In genomic region chr3:149417174-149417573, GRCh38 we compare ENCODE assay signal across 17 cellular contexts. TPM values are rescaled to one million over a fixed set of nuclear protein-coding genes. Genes with fewer than 3 reads are reported as not detected.
DNase-seq lines count a peak whose midpoint lies in the region; ATAC-seq and TF ChIP-seq lines count a peak whose summit lies in the region.
"Had no signal": no experiment of that assay in that cellular context is flagged by ENCODE, and none has a peak within 500 bp of the region (broad histone marks: within the 10 kb centered on the region; RNA-seq: fewer than 3 reads in every experiment).

No MANE protein-coding gene starts in this region.

- TF ChIP-seq POLR2A in GM18505 (IDR thresholded peaks at IDR 0.05; ENCODE audit: borderline replicate concordance, extremely low read depth, insufficient read depth, insufficient read length), result no peak

- H3K9me3 ChIP-seq in mammary epithelial cell (replicated peaks; ENCODE audit: insufficient read depth, low read length), result no peaks in the 10 kb centered on the region
- H3K9me3 ChIP-seq: BLaER1 treated with 17β-estradiol and CSF1 and Interleukin-3, amounts not matched to agents 10 nM and 100 nM; breast epithelium; ovary; testis had no signal

- no peaks in the 10 kb centered on the region for H4K20me1 ChIP-seq in mammary epithelial cell (ENCODE audit: insufficient read depth, low read length)
- H4K20me1 ChIP-seq: BLaER1 treated with 17β-estradiol and CSF1 and Interleukin-3, amounts not matched to agents 10 nM and 100 nM had no signal

- H3K4me3 ChIP-seq in mammary epithelial cell (replicated peaks in 1 of 3; ENCODE audit: insufficient read depth in 1 of 3, low read depth in 2 of 3, low read length in 3 of 3), result no peak overlapping the region
- H3K4me3 ChIP-seq: BLaER1 treated with 17β-estradiol and CSF1 and Interleukin-3, amounts not matched to agents 10 nM and 100 nM; breast epithelium; ovary; testis had no signal

- H3K27me3 ChIP-seq in mammary epithelial cell (ENCODE audit: insufficient read depth, low read length), result no peaks in the 10 kb centered on the region
- H3K27me3 ChIP-seq: BLaER1 treated with 17β-estradiol and CSF1 and Interleukin-3, amounts not matched to agents 10 nM and 100 nM; breast epithelium; ovary; testis had no signal

- ATAC-seq in GM18505 (IDR thresholded peaks at IDR 0.05; ENCODE audit: unreplicated experiment) (peak; percentile 87), GM21367 (IDR thresholded peaks at IDR 0.05; ENCODE audit: unreplicated experiment) (peak; percentile 72), HG02981 (IDR thresholded peaks at IDR 0.05; ENCODE audit: unreplicated experiment) (peak; percentile 86)
- ATAC-seq: left colon had no signal

- no peaks in the 10 kb centered on the region for H3K36me3 ChIP-seq in mammary epithelial cell (ENCODE audit: insufficient read depth, low read length)
- H3K36me3 ChIP-seq: BLaER1 treated with 17β-estradiol and CSF1 and Interleukin-3, amounts not matched to agents 10 nM and 100 nM; breast epithelium; ovary had no signal

- BruUV-seq in mammary epithelial cell (replicated peaks; lab: Mats Ljungman, UMichigan), result no TSS peak

- no peak overlapping the region for H3K9ac ChIP-seq in mammary epithelial cell (ENCODE audit: insufficient read depth, low read length)
- H3K9ac ChIP-seq: BLaER1 treated with 17β-estradiol and CSF1 and Interleukin-3, amounts not matched to agents 10 nM and 100 nM had no signal

- H3K4me1 ChIP-seq in mammary epithelial cell (ENCODE audit: insufficient read depth, low read length), result no peaks in the 10 kb centered on the region
- H3K4me1 ChIP-seq: breast epithelium had no signal

- intact Hi-C loops in mammary epithelial cell (cut with micrococcal nuclease), result no loop called here

- no peaks in the 10 kb centered on the region for H3K79me2 ChIP-seq in mammary epithelial cell (ENCODE audit: insufficient read depth, low read length)

- TF ChIP-seq CTCF in mammary epithelial cell (conservative IDR thresholded peaks at IDR 0.05 in 1 of 2, IDR thresholded peaks at IDR 0.05 in 1 of 2; ENCODE audit: extremely low read depth in 1 of 2, insufficient read depth in 1 of 2, low read depth in 1 of 2, low read length in 2 of 2), result no peak

- no peak overlapping the region for H2AFZ ChIP-seq in mammary epithelial cell (ENCODE audit: low read depth, low read length)

- DNase-seq in NCI-H526 treated with DMSO at 0.1 percent for 48 hours (lab: John Stamatoyannopoulos, UW), result peak; percentile 82
- DNase-seq in anterior cingulate cortex (lab: John Stamatoyannopoulos, UW), result no peak
- DNase-seq in DMS 273 (lab: John Stamatoyannopoulos, UW; ENCODE audit: unreplicated experiment), result no peak
- no peak for DNase-seq in mammary epithelial cell
- DNase-seq in OCI-M2 (lab: John Stamatoyannopoulos, UW; ENCODE audit: unreplicated experiment), result no peak
- DNase-seq: activated T-cell treated with anti-CD3 and anti-CD28 coated beads for 4 hours; left colon; NCI-H146; ovary; stimulated activated CD4-positive, alpha-beta T cell treated with anti-CD3 and anti-CD28 coated beads, Interleukin-4, amount 100 ng/mL, for 4 hours; testis had no signal

- in situ Hi-C loops in mammary epithelial cell (cut with MboI; ENCODE audit: low sequenced_read_pairs in 2 of 2), result no loop called here

- no peak overlapping the region for H3K4me2 ChIP-seq in mammary epithelial cell (ENCODE audit: insufficient read depth, low read depth, low read length)
- H3K4me2 ChIP-seq: BLaER1 treated with 17β-estradiol and CSF1 and Interleukin-3, amounts not matched to agents 10 nM and 100 nM had no signal

- CTCF ChIA-PET in mammary epithelial cell (lab: Charles Lee; ENCODE audit: low non-redundant PET), result no interaction called here

- WGBS in mammary epithelial cell (ENCODE audit: low coverage, missing lambda C conversion rate), result 98% methylated on average over 3 of the region's 3 CpGs

- dilution Hi-C loops in mammary epithelial cell (cut with HindIII; ENCODE audit: low sequenced_read_pairs), result no loop called here

- H3K27ac ChIP-seq in mammary epithelial cell (ENCODE audit: insufficient read depth, low read depth, low read length), result no peak overlapping the region
- H3K27ac ChIP-seq: BLaER1 treated with 17β-estradiol and CSF1 and Interleukin-3, amounts not matched to agents 10 nM and 100 nM; breast epithelium; ovary; testis had no signal

RNA-seq across cellular contexts. Expression of gene TM4SF1, which starts 39.7 kb away (rescaled TPM):
- total RNA-seq in mammary epithelial cell, result 100 to 1,000 TPM; 121 to 246 TPM
- 285 TPM for polyA plus RNA-seq in mammary epithelial cell
- polyA minus RNA-seq in mammary epithelial cell, result 178 TPM
- total RNA-seq: OCI-LY7 had no signal

RNA-seq across cellular contexts. Expression of gene TM4SF4, which starts 57.3 kb away (rescaled TPM):
- total RNA-seq in mammary epithelial cell, result not detected
- polyA plus RNA-seq in mammary epithelial cell, result not detected
- not detected for polyA minus RNA-seq in mammary epithelial cell
- total RNA-seq: OCI-LY7 had no signal
